Comparison of ENCODE assay signal across 27 cellular contexts in the genomic region with DNA sequence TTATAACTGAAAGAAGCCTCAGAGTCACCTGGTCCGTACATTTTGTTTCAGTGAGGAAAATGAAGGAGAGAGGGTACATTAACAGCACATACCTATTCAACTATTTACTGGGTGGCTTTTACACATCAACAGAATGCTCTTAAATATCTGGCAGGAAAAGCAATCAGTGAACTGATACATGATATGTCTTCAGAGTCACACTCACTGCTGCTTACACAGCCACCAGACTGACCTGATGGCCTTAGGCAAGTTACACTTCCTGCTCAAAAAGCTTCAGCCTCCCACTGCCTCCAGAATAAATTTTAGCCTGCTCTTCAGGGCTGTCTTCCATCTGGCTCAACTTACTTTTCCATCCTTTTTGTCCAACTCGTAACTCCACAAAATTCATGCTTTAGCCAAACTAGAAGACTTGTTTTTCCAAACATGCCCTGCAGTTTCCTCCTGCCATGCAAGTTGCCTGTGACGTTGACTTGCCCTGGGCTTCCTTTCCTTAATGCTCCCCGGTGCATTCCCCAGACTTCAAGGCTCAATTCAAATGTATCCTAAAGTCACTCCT. TPM values are rescaled to one million over a fixed set of nuclear protein-coding genes. Genes with fewer than 3 reads are reported as not detected.
A peak's percentile ranks its signal among the peaks of the same experiment; 100 is the strongest.
DNase-seq lines count a peak whose midpoint lies in the region; ATAC-seq and TF ChIP-seq lines count a peak whose summit lies in the region.
"Had no signal": no experiment of that assay in that cellular context is flagged by ENCODE, and none has a peak within 500 bp of the region (broad histone marks: within the 10 kb centered on the region; RNA-seq: fewer than 3 reads in every experiment).

No MANE protein-coding gene starts in this region.

- H3K4me2 ChIP-seq in mammary epithelial cell (ENCODE audit: insufficient read depth, low read depth, low read length), result no peak overlapping the region
- no peak overlapping the region for H3K4me2 ChIP-seq in mesendoderm (ENCODE audit: low read length)
- H3K4me2 ChIP-seq: BLaER1, neural progenitor cell had no signal

- intact Hi-C loops in Calu3 (cut with micrococcal nuclease; ENCODE audit: unreplicated experiment) (no loop called here), mammary epithelial cell (cut with micrococcal nuclease) (no loop called here)
- intact Hi-C loops in CD8-positive, alpha-beta T cell (cut with DNase I, micrococcal nuclease), result no loop called here

- DNase-seq in Calu3 (no peak), mammary epithelial cell (peak; percentile 8), mesendoderm (peak; percentile 57), GDM1 (lab: John Stamatoyannopoulos, UW) (no peak), SK-N-DZ (ENCODE audit: low spot score) (no peak)
- no peak for DNase-seq in CD8-positive, alpha-beta T cell
- no peak for DNase-seq in stimulated activated naive B cell treated with anti-CD40 and anti-IgM and Interleukin-4, amounts not matched to agents 10 μg/mL and 1 μg/mL and 100 μg/mL, for 72 hours
- DNase-seq: activated CD4-positive, alpha-beta T cell treated with anti-CD3 and anti-CD28 coated beads for 48 hours; activated naive CD4-positive, alpha-beta T cell; activated T-cell treated with anti-CD3 and anti-CD28 coated beads, Interleukin-2, amount 50 U/mL, for 4 hours; brain microvascular endothelial cell; Caco-2; effector memory CD8-positive, alpha-beta T cell; esophagus squamous epithelium; MG63; NCI-H1417 treated with DMSO at 0.1 percent for 48 hours; NCI-H2107; NCI-H510A treated with DMSO at 0.1 percent for 48 hours; Peyer's patch; psoas muscle; T-helper 2 cell; upper lobe of left lung had no signal

- no peak overlapping the region for H3K56ac ChIP-seq in mesendoderm (ENCODE audit: low read length)

- in situ Hi-C loops in mammary epithelial cell (cut with MboI; ENCODE audit: low sequenced_read_pairs in 2 of 2), result no loop called here

- H3K27ac Mint-ChIP-seq in Calu3 (ENCODE audit: unreplicated experiment), result peak overlapping the region; percentile 4
- no peak overlapping the region for H3K27ac Mint-ChIP-seq in CD8-positive, alpha-beta T cell
- H3K27ac Mint-ChIP-seq in stimulated activated naive B cell treated with anti-CD40 and anti-IgM and Interleukin-4, amounts not matched to agents 10 μg/mL and 1 μg/mL and 100 μg/mL, for 72 hours, result no peak overlapping the region
- H3K27ac Mint-ChIP-seq: effector memory CD8-positive, alpha-beta T cell; neural progenitor cell had no signal

- no peak overlapping the region for H3K4ac ChIP-seq in mesendoderm (ENCODE audit: low read depth, low read length)

- no peaks in the 10 kb centered on the region for H3K9me3 ChIP-seq in HEK293 (ENCODE audit: control insufficient read depth, insufficient read depth, low read depth, low read length)
- H3K9me3 ChIP-seq in mammary epithelial cell (replicated peaks; ENCODE audit: insufficient read depth, low read length), result no peaks in the 10 kb centered on the region
- no peaks in the 10 kb centered on the region for H3K9me3 ChIP-seq in CD8-positive, alpha-beta T cell (ENCODE audit: low read length)
- H3K9me3 ChIP-seq: BLaER1, Caco-2, esophagus squamous epithelium, MG63, Peyer's patch, psoas muscle, upper lobe of left lung had no signal

- H3K23ac ChIP-seq in mesendoderm (ENCODE audit: low read length), result no peak overlapping the region

- H3K4me3 ChIP-seq in HEK293 (ENCODE audit: low read depth, low read length), result no peak overlapping the region
- no peak overlapping the region for H3K4me3 ChIP-seq in mammary epithelial cell (replicated peaks in 1 of 3; ENCODE audit: insufficient read depth in 1 of 3, low read depth in 2 of 3, low read length in 3 of 3)
- H3K4me3 ChIP-seq in mesendoderm (ENCODE audit: low read length), result no peak overlapping the region
- no peak overlapping the region for H3K4me3 ChIP-seq in CD8-positive, alpha-beta T cell (ENCODE audit: low read depth, low read length)
- H3K4me3 ChIP-seq: BLaER1, esophagus squamous epithelium, lung, MG63, neural progenitor cell, Peyer's patch, psoas muscle, upper lobe of left lung had no signal

- H4K5ac ChIP-seq in mesendoderm (ENCODE audit: low read length), result no peak overlapping the region

- H3K9ac ChIP-seq in mammary epithelial cell (ENCODE audit: insufficient read depth, low read length) (no peak overlapping the region), mesendoderm (ENCODE audit: low read length) (no peak overlapping the region)
- H3K9ac ChIP-seq: BLaER1, neural progenitor cell had no signal

- POLR2A ChIA-PET in HEK293 (lab: Yijun Ruan, JAX), result no interaction called here
- POLR2A ChIA-PET in CD8-positive, alpha-beta T cell (lab: Charles Lee), result no interaction called here

- H3K79me1 ChIP-seq in mesendoderm (ENCODE audit: low read length), result no peaks in the 10 kb centered on the region

- no peaks in the 10 kb centered on the region for H4K20me1 ChIP-seq in mammary epithelial cell (ENCODE audit: insufficient read depth, low read length)
- H4K20me1 ChIP-seq: BLaER1 had no signal

- H3K79me2 ChIP-seq in mammary epithelial cell (ENCODE audit: insufficient read depth, low read length), result no peaks in the 10 kb centered on the region
- H3K79me2 ChIP-seq in mesendoderm (ENCODE audit: control insufficient read depth, insufficient read depth, low read length), result no peaks in the 10 kb centered on the region

- no peak overlapping the region for H4K8ac ChIP-seq in mesendoderm (ENCODE audit: low read depth, low read length)

- H2BK15ac ChIP-seq in mesendoderm (replicated peaks; ENCODE audit: low read depth), result no peak overlapping the region

- no peak overlapping the region for H3K4me3 Mint-ChIP-seq in Calu3 (ENCODE audit: low read depth, unreplicated experiment)
- H3K4me3 Mint-ChIP-seq in CD8-positive, alpha-beta T cell, result no peak overlapping the region
- H3K4me3 Mint-ChIP-seq in stimulated activated naive B cell treated with anti-CD40 and anti-IgM and Interleukin-4, amounts not matched to agents 10 μg/mL and 1 μg/mL and 100 μg/mL, for 72 hours, result no peak overlapping the region
- H3K4me3 Mint-ChIP-seq: activated T-cell treated with anti-CD3 and anti-CD28 coated beads, Interleukin-2, amount 50 U/mL, for 4 hours; effector memory CD8-positive, alpha-beta T cell; neural progenitor cell had no signal

- H3K27me3 ChIP-seq in mammary epithelial cell (ENCODE audit: insufficient read depth, low read length) (no peaks in the 10 kb centered on the region), mesendoderm (ENCODE audit: insufficient read depth, low read length, poor library complexity) (no peaks in the 10 kb centered on the region)
- no peaks in the 10 kb centered on the region for H3K27me3 ChIP-seq in CD8-positive, alpha-beta T cell (ENCODE audit: insufficient read depth, low read length)
- H3K27me3 ChIP-seq: BLaER1, brain microvascular endothelial cell, esophagus squamous epithelium, MG63, neural progenitor cell, Peyer's patch, upper lobe of left lung had no signal

- no peaks in the 10 kb centered on the region for H3K27me3 Mint-ChIP-seq in Calu3 (ENCODE audit: unreplicated experiment)
- H3K27me3 Mint-ChIP-seq in CD8-positive, alpha-beta T cell (ENCODE audit: low read depth), result no peaks in the 10 kb centered on the region
- H3K27me3 Mint-ChIP-seq in stimulated activated naive B cell treated with anti-CD40 and anti-IgM and Interleukin-4, amounts not matched to agents 10 μg/mL and 1 μg/mL and 100 μg/mL, for 72 hours, result no peaks in the 10 kb centered on the region
- H3K27me3 Mint-ChIP-seq: effector memory CD8-positive, alpha-beta T cell had no signal

- peaks cover 3% of the 10 kb centered on the region; the same call in 1 of the 2 replicates for H3K4me1 ChIP-seq in HEK293 (ENCODE audit: control insufficient read depth, insufficient read depth, low read length)
- H3K4me1 ChIP-seq in mammary epithelial cell (ENCODE audit: insufficient read depth, low read length), result peaks cover 7% of the 10 kb centered on the region
- peaks cover 2% of the 10 kb centered on the region for H3K4me1 ChIP-seq in mesendoderm (ENCODE audit: control insufficient read depth, low read depth, low read length)
- H3K4me1 ChIP-seq in CD8-positive, alpha-beta T cell (ENCODE audit: insufficient read depth, low read length), result no peaks in the 10 kb centered on the region
- H3K4me1 ChIP-seq: BLaER1, neural progenitor cell, Peyer's patch, psoas muscle, upper lobe of left lung had no signal

- CTCF ChIA-PET in Calu3 (lab: Charles Lee) (interaction anchor here (0.6 to 0.7 kb wide), 2 partner anchors 328 to 1328 kb away, joined by 3 to 4 read pairs; no protein-coding TSS in a partner anchor), HEK293 (lab: Yijun Ruan, JAX) (no interaction called here), mammary epithelial cell (lab: Charles Lee; ENCODE audit: low non-redundant PET) (no interaction called here)
- CTCF ChIA-PET in CD8-positive, alpha-beta T cell (lab: Charles Lee), result no interaction called here

- ATAC-seq in CD8-positive, alpha-beta T cell, result no peak
- no peak for ATAC-seq in stimulated activated naive B cell treated with anti-CD40 and anti-IgM and Interleukin-4, amounts not matched to agents 10 μg/mL and 1 μg/mL and 100 μg/mL, for 72 hours (replicated peaks)
- ATAC-seq: activated T-cell treated with anti-CD3 and anti-CD28 coated beads, Interleukin-2, amount 50 U/mL, for 4 hours; effector memory CD8-positive, alpha-beta T cell; psoas muscle; SK-N-SH treated with all-trans-retinoic acid at 6 μM for 48 hours had no signal

- H3K27ac ChIP-seq in HEK293 (ENCODE audit: extremely low read depth, low read depth, low read length) (no peak overlapping the region), mammary epithelial cell (ENCODE audit: insufficient read depth, low read depth, low read length) (no peak overlapping the region), mesendoderm (ENCODE audit: low read depth, low read length) (no peak overlapping the region)
- no peak overlapping the region for H3K27ac ChIP-seq in CD8-positive, alpha-beta T cell (ENCODE audit: low read depth, low read length)
- H3K27ac ChIP-seq: BLaER1, brain microvascular endothelial cell, esophagus squamous epithelium, neural progenitor cell, Peyer's patch, psoas muscle, upper lobe of left lung had no signal

- peaks cover 11% of the 10 kb centered on the region for H3K4me1 Mint-ChIP-seq in Calu3 (ENCODE audit: low read depth, unreplicated experiment)
- no peaks in the 10 kb centered on the region for H3K4me1 Mint-ChIP-seq in CD8-positive, alpha-beta T cell (ENCODE audit: low read depth)
- no peaks in the 10 kb centered on the region for H3K4me1 Mint-ChIP-seq in stimulated activated naive B cell treated with anti-CD40 and anti-IgM and Interleukin-4, amounts not matched to agents 10 μg/mL and 1 μg/mL and 100 μg/mL, for 72 hours
- H3K4me1 Mint-ChIP-seq: neural progenitor cell had no signal

- H2BK120ac ChIP-seq in mesendoderm (ENCODE audit: low read depth, low read length), result no peak overlapping the region

- WGBS in mammary epithelial cell (ENCODE audit: low coverage, missing lambda C conversion rate), result 78% methylated on average over 4 of the region's 4 CpGs
- WGBS in mesendoderm (ENCODE audit: extremely low coverage, insufficient coverage, low lambda C conversion rate), result no CpG with 5 or more reads among the region's 4 CpGs

- H2BK5ac ChIP-seq in mesendoderm (ENCODE audit: low read length), result no peak overlapping the region

- no peak overlapping the region for H2AK5ac ChIP-seq in mesendoderm (ENCODE audit: low read length)

- peaks cover 4% of the 10 kb centered on the region for H3K36me3 Mint-ChIP-seq in Calu3 (ENCODE audit: insufficient read depth, unreplicated experiment)
- H3K36me3 Mint-ChIP-seq in CD8-positive, alpha-beta T cell, result no peaks in the 10 kb centered on the region
- H3K36me3 Mint-ChIP-seq in stimulated activated naive B cell treated with anti-CD40 and anti-IgM and Interleukin-4, amounts not matched to agents 10 μg/mL and 1 μg/mL and 100 μg/mL, for 72 hours, result peaks cover 4% of the 10 kb centered on the region in 2 donors
- H3K36me3 Mint-ChIP-seq: neural progenitor cell had no signal

- no peaks in the 10 kb centered on the region for H3K36me3 ChIP-seq in HEK293 (ENCODE audit: control insufficient read depth in 2 of 2, insufficient read depth in 1 of 2, low read length in 2 of 2)
- peaks cover 3% of the 10 kb centered on the region for H3K36me3 ChIP-seq in mammary epithelial cell (ENCODE audit: insufficient read depth, low read length)
- H3K36me3 ChIP-seq in mesendoderm (ENCODE audit: control insufficient read depth, insufficient read depth, low read length), result no peaks in the 10 kb centered on the region
- H3K36me3 ChIP-seq in CD8-positive, alpha-beta T cell (ENCODE audit: insufficient read depth, low read length), result no peaks in the 10 kb centered on the region
- H3K36me3 ChIP-seq: BLaER1, neural progenitor cell, Peyer's patch had no signal

- H3K18ac ChIP-seq in mesendoderm (ENCODE audit: low read length), result no peak overlapping the region

- TF ChIP-seq CTCF in Calu3 (IDR thresholded peaks at IDR 0.05; ENCODE audit: unreplicated experiment) (no peak), HEK293 (tag by site-specific recombination; IDR thresholded peaks at IDR 0.05) (no peak), mammary epithelial cell (conservative IDR thresholded peaks at IDR 0.05 in 1 of 2, IDR thresholded peaks at IDR 0.05 in 1 of 2; ENCODE audit: extremely low read depth in 1 of 2, insufficient read depth in 1 of 2, low read depth in 1 of 2, low read length in 2 of 2) (no peak)
- no peak for TF ChIP-seq CTCF in CD8-positive, alpha-beta T cell (IDR thresholded peaks at IDR 0.05)

- no TSS peak for BruUV-seq in Calu3 (replicated peaks; lab: Mats Ljungman, UMichigan)
- BruUV-seq in mammary epithelial cell (replicated peaks; lab: Mats Ljungman, UMichigan), result no TSS peak

- H3K9me3 Mint-ChIP-seq in Calu3 (ENCODE audit: low read depth, unreplicated experiment), result no peaks in the 10 kb centered on the region
- H3K9me3 Mint-ChIP-seq in CD8-positive, alpha-beta T cell, result no peaks in the 10 kb centered on the region
- no peaks in the 10 kb centered on the region for H3K9me3 Mint-ChIP-seq in stimulated activated naive B cell treated with anti-CD40 and anti-IgM and Interleukin-4, amounts not matched to agents 10 μg/mL and 1 μg/mL and 100 μg/mL, for 72 hours
- H3K9me3 Mint-ChIP-seq: activated T-cell treated with anti-CD3 and anti-CD28 coated beads, Interleukin-2, amount 50 U/mL, for 4 hours; effector memory CD8-positive, alpha-beta T cell; neural progenitor cell had no signal

- peak overlapping the region; percentile 48 for H2AFZ ChIP-seq in mammary epithelial cell (ENCODE audit: low read depth, low read length)
- H2AFZ ChIP-seq: neural progenitor cell had no signal

- dilution Hi-C loops in mammary epithelial cell (cut with HindIII; ENCODE audit: low sequenced_read_pairs), result no loop called here

RNA-seq across cellular contexts. Expression of a gene that starts 10.7 kb away (rescaled TPM):
- total RNA-seq in Calu3 (2022), result 3.6 and 8.7 TPM in 2 replicates
- 10 to 100 TPM in 1 of 2 donors, 1 to 10 TPM in 1; 5.9 to 28.0 TPM for total RNA-seq in mammary epithelial cell
- 12.9 TPM for polyA plus RNA-seq in mammary epithelial cell
- polyA minus RNA-seq in mammary epithelial cell, result 16.2 TPM
- 0.77 TPM for polyA plus RNA-seq in mesendoderm (2013, experiment 1 of 2)
- polyA plus RNA-seq in mesendoderm (2013, experiment 2 of 2), result 0.87 TPM
- total RNA-seq in CD8-positive, alpha-beta T cell, result not detected
- 1.3 and 2.1 TPM in 2 replicates for polyA plus RNA-seq in SK-N-DZ (2014; cell fraction: cytosol; rRNA removed)
- 1.4 and 1.7 TPM in 2 replicates for polyA plus RNA-seq in SK-N-DZ (2014; cell fraction: nucleus; rRNA removed)

Comparison
In these comparisons a context has a peak if more than half of its experiments do, and no peak if none do; other contexts are left out.
1. DNase-seq: peak in mammary epithelial cell (single experiment) and mesendoderm (single experiment); none in Calu3 (single experiment), CD8-positive, alpha-beta T cell (0 of 7), GDM1 (single experiment), SK-N-DZ (single experiment) and stimulated activated naive B cell treated with anti-CD40 and anti-IgM and Interleukin-4, amounts not matched to agents 10 μg/mL and 1 μg/mL and 100 μg/mL, for 72 hours (single experiment).